ENCODE assay signal across 8 cellular contexts in the genomic region with DNA sequence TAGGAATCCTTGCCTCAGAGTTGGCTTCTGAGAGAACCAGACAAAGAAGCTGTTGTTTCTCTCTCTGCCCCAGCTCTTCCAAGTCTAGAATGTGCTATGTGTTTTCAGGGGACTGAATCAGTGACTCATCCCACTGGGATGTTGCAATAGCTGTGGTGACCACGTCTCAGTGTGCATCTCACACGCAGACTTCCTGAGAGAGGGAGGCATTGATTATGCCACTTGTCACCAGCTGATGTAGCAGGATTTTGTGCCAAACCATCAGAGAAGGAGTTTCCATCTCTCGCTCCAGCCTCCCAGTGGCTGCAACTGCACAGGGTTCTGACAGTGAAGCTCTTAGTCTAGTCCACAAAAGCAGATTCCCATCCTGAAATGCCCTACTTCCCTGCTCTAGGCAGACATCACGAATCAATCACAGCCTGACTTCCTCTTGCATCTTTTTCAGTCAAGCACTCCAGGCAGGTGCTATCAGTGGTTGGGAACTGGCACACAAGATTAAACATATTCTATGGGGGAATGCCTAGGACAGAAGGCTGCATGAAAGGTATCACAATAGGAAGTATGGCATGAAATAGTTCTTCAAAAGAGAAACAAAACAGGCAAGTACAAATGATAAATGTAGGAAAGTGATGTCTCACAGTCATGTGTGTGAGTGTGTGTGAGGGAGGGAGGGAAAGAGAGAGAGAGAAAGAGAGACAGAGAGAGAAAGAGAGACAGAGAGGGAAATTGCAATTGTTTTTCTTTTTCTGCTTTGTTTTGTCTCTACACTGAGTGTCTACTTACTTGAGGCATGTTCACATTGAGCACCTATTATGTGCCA.
DNase-seq lines count a peak whose midpoint lies in the region; ATAC-seq, FAIRE-seq and TF ChIP-seq lines count a peak whose summit lies in the region.

No MANE protein-coding gene starts in this region.

- BruUV-seq in IMR-90 (replicated peaks; lab: Mats Ljungman, UMichigan): no TSS peak

- no peak for TF ChIP-seq POLR2A in IMR-90 (IDR thresholded peaks at IDR 0.05; ENCODE audit: low read depth, low read length)

- H3K4me1 ChIP-seq in IMR-90 (ENCODE audit: control insufficient read depth, insufficient read depth, low read length) (peaks cover 19% of the 10 kb centered on the region), keratinocyte (ENCODE audit: control insufficient read depth, extremely low read depth, insufficient read depth, low read length) (peaks cover 27% of the 10 kb centered on the region)

- H3K4me3 ChIP-seq in IMR-90 (ENCODE audit: insufficient read depth, low read depth, low read length): no peak overlapping the region
- no peak overlapping the region for H3K4me3 ChIP-seq in keratinocyte (ENCODE audit: control insufficient read depth in 2 of 3, extremely low read depth in 1 of 3, insufficient read depth in 2 of 3, low read depth in 1 of 3, low read length in 3 of 3)

- H3K4me2 ChIP-seq in IMR-90 (ENCODE audit: low read depth, low read length) (peak overlapping the region; percentile 0), keratinocyte (ENCODE audit: control insufficient read depth, extremely low read depth, insufficient read depth, low read depth, low read length) (peak overlapping the region; percentile 34)

- H3K9me1 ChIP-seq in IMR-90 (ENCODE audit: insufficient read depth, low read length) (peaks cover 24% of the 10 kb centered on the region), keratinocyte (ENCODE audit: control insufficient read depth, extremely low read depth, insufficient read depth, low read length) (no peaks in the 10 kb centered on the region)

- ATAC-seq in IMR-90 (ENCODE audit: low read depth): peak; percentile 73
- no peak for ATAC-seq in HG03457 (IDR thresholded peaks at IDR 0.05; ENCODE audit: unreplicated experiment)
- no peak for ATAC-seq in GM19328 (IDR thresholded peaks at IDR 0.05; ENCODE audit: unreplicated experiment)

- H3K23ac ChIP-seq in IMR-90 (ENCODE audit: low read depth, low read length): peak overlapping the region; percentile 21

- intact Hi-C loops in IMR-90 (cut with micrococcal nuclease): loop anchor here (10.0 kb wide), 1 partner anchor 439 kb away; no protein-coding TSS in a partner anchor

- 0% methylated on average over 2 of the region's 4 CpGs; no CpG with 5 or more reads in 1 of the 2 experiments for WGBS in IMR-90 (ENCODE audit: extremely low coverage in 2 of 2, insufficient read length in 1 of 2), 2 experiments

- peak overlapping the region; percentile 93 for H3K14ac ChIP-seq in IMR-90 (replicated peaks; ENCODE audit: low read depth, low read length)

- peak overlapping the region; percentile 6 to 87; a peak in 1 of 4 replicates for H4K8ac ChIP-seq in IMR-90 (ENCODE audit: low read depth in 2 of 2, low read length in 2 of 2)

- peak; percentile 6; the same call in 1 of the 2 replicates for TF ChIP-seq RAD21 in IMR-90 (IDR thresholded peaks at IDR 0.05; ENCODE audit: low read length)

- in situ Hi-C loops in IMR-90 (cut with MboI; ENCODE audit: low sequenced_read_pairs): no loop called here

- H2AFZ ChIP-seq in IMR-90 (replicated peaks; ENCODE audit: low read length, poor library complexity) (peak overlapping the region; percentile 75), keratinocyte (ENCODE audit: control insufficient read depth, low read length) (no peak overlapping the region)

- peak overlapping the region; percentile 67 for H2AK9ac ChIP-seq in IMR-90 (replicated peaks; ENCODE audit: low read depth, low read length, poor library complexity)

- H4K91ac ChIP-seq in IMR-90 (ENCODE audit: insufficient read depth, low read depth, low read length): peak overlapping the region; percentile 47

- H4K20me1 ChIP-seq in IMR-90 (ENCODE audit: insufficient read depth, low read length) (0 out of 2 replicates have a peak, but pooled peaks cover 3% of the 10 kb centered on the region), keratinocyte (ENCODE audit: control insufficient read depth, extremely low read depth, insufficient read depth, low read length) (no peaks in the 10 kb centered on the region)

- peak overlapping the region; percentile 57; the same call in 1 of the 2 replicates for H3K18ac ChIP-seq in IMR-90 (ENCODE audit: low read depth, low read length)

- DNase-seq in IMR-90 (peak; percentile 97), keratinocyte (ENCODE audit: low read depth, low spot score) (peak; percentile 76), substantia nigra (lab: John Stamatoyannopoulos, UW) (peak in 25 of 49 donors; percentile 9 to 58 (median 27)), NCI-H2081 treated with DMSO at 0.1 percent for 48 hours (lab: John Stamatoyannopoulos, UW) (no peak), NCI-H1417 (lab: John Stamatoyannopoulos, UW) (no peak)

- peak overlapping the region; percentile 94 for H2BK20ac ChIP-seq in IMR-90 (ENCODE audit: low read depth, low read length)

- TF ChIP-seq CTCF in IMR-90 (conservative IDR thresholded peaks at IDR 0.05; ENCODE audit: low read depth, low read length): no peak
- TF ChIP-seq CTCF in keratinocyte (optimal IDR thresholded peaks at IDR 0.05 in 1 of 3, IDR thresholded peaks at IDR 0.05 in 1 of 3, conservative IDR thresholded peaks at IDR 0.05 in 1 of 3; ENCODE audit: extremely low read depth in 1 of 3, insufficient read depth in 2 of 3, low read length in 3 of 3): no peak

- H3K36me3 ChIP-seq in IMR-90 (ENCODE audit: control insufficient read depth, insufficient read depth, low read length) (no peaks in the 10 kb centered on the region), keratinocyte (ENCODE audit: control insufficient read depth in 2 of 2, extremely low read depth in 1 of 2, insufficient read depth in 2 of 2, low read length in 2 of 2) (no peaks in the 10 kb centered on the region)

- H3K79me2 ChIP-seq in keratinocyte (ENCODE audit: control insufficient read depth, insufficient read depth, low read length): no peaks in the 10 kb centered on the region

- H3K56ac ChIP-seq in IMR-90 (ENCODE audit: extremely low read depth, insufficient read depth, low read length): peak overlapping the region; percentile 66

- peak overlapping the region; percentile 56 for H2BK5ac ChIP-seq in IMR-90 (ENCODE audit: low read depth, low read length, poor library complexity, severe bottlenecking)

- CTCF ChIA-PET in IMR-90 (lab: Yijun Ruan, JAX): interaction anchor here (0.6 kb wide), 1 partner anchor 21 kb away, joined by 3 read pairs; no protein-coding TSS in a partner anchor

- H3K9ac ChIP-seq in IMR-90 (ENCODE audit: low read depth, low read length) (no peak overlapping the region), keratinocyte (ENCODE audit: control insufficient read depth, extremely low read depth, insufficient read depth, low read length) (no peak overlapping the region)

- peak overlapping the region; percentile 76 for H2AK5ac ChIP-seq in IMR-90 (ENCODE audit: low read depth, low read length)

- POLR2A ChIA-PET in IMR-90 (lab: Charles Lee; ENCODE audit: unreplicated experiment): no interaction called here

- H3K79me1 ChIP-seq in IMR-90 (ENCODE audit: low read depth in 1 of 2, low read length in 2 of 2): no peaks in the 10 kb centered on the region

- peak; percentile 97 for FAIRE-seq in keratinocyte (lab: Jason Lieb, UNC)

- peak overlapping the region; percentile 11; the same call in 1 of the 2 replicates for H4K5ac ChIP-seq in IMR-90 (ENCODE audit: low read depth, low read length)

- dilution Hi-C loops in IMR-90 (cut with HindIII; ENCODE audit: low sequenced_read_pairs, unreplicated experiment) (no loop called here), keratinocyte (cut with MboI; ENCODE audit: extremely low pct_ligation_motif_present, low sequenced_read_pairs) (no loop called here)

- H3K4ac ChIP-seq in IMR-90 (ENCODE audit: low read depth, low read length): peak overlapping the region; percentile 96

- H2BK120ac ChIP-seq in IMR-90 (ENCODE audit: low read depth, low read length): peak overlapping the region; percentile 95

- H3K9me3 ChIP-seq in IMR-90 (ENCODE audit: control insufficient read depth, insufficient read depth, low read length) (no peaks in the 10 kb centered on the region), keratinocyte (ENCODE audit: control insufficient read depth, low read depth, low read length) (no peaks in the 10 kb centered on the region)

- peak overlapping the region; percentile 20; the same call in 1 of the 3 replicates for H2BK15ac ChIP-seq in IMR-90 (ENCODE audit: low read depth, low read length)

- H3K27ac ChIP-seq in IMR-90 (ENCODE audit: insufficient read depth, low read length): no peak overlapping the region
- peak overlapping the region; percentile 38 for H3K27ac ChIP-seq in angular gyrus (ENCODE audit: low read depth, low read length)
- H3K27ac ChIP-seq in keratinocyte (ENCODE audit: control insufficient read depth, insufficient read depth, low read length): peak overlapping the region; percentile 15
- H3K27ac ChIP-seq in substantia nigra (ENCODE audit: low read depth, low read length, poor library complexity, severe bottlenecking): peak overlapping the region; percentile 46

- H3K27me3 ChIP-seq in IMR-90 (ENCODE audit: control insufficient read depth, insufficient read depth, low read length): no peaks in the 10 kb centered on the region; the same call in 1 of the 2 replicates
- no peaks in the 10 kb centered on the region for H3K27me3 ChIP-seq in keratinocyte (ENCODE audit: control insufficient read depth, extremely low read depth, insufficient read depth, low read length)

TF ChIP-seq in IMR-90, 13 proteins besides CTCF, POLR2A, EP300 and RAD21:
- no peak for TF ChIP-seq MXI1 (IDR thresholded peaks at IDR 0.05; ENCODE audit: borderline replicate concordance, low read depth, low read length)
- peak; percentile 100 for TF ChIP-seq CEBPB (IDR thresholded peaks at IDR 0.05; ENCODE audit: low read depth, low read length)
- TF ChIP-seq MAZ (IDR thresholded peaks at IDR 0.05; ENCODE audit: borderline replicate concordance, low read depth, low read length): peak; percentile 12; the same call in 1 of the 2 replicates
- no peak for TF ChIP-seq CHD1 (IDR thresholded peaks at IDR 0.05; ENCODE audit: low read depth, low read length)
- TF ChIP-seq BHLHE40 (IDR thresholded peaks at IDR 0.05; ENCODE audit: low read depth, low read length): peak; percentile 77
- peak; percentile 96 for TF ChIP-seq FOS (IDR thresholded peaks at IDR 0.05; ENCODE audit: low read depth, low read length)
- TF ChIP-seq, protein P1, sequence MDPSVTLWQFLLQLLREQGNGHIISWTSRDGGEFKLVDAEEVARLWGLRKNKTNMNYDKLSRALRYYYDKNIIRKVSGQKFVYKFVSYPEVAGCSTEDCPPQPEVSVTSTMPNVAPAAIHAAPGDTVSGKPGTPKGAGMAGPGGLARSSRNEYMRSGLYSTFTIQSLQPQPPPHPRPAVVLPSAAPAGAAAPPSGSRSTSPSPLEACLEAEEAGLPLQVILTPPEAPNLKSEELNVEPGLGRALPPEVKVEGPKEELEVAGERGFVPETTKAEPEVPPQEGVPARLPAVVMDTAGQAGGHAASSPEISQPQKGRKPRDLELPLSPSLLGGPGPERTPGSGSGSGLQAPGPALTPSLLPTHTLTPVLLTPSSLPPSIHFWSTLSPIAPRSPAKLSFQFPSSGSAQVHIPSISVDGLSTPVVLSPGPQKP (IDR thresholded peaks at IDR 0.05; ENCODE audit: borderline replicate concordance, low read depth, low read length): no peak
- peak; percentile 48; the same call in 1 of the 2 replicates for TF ChIP-seq MAFK (IDR thresholded peaks at IDR 0.05; ENCODE audit: low read depth, low read length)
- TF ChIP-seq RCOR1 (IDR thresholded peaks at IDR 0.05; ENCODE audit: insufficient replicate concordance, low read length): peak; percentile 19

Comparison
In these comparisons a context has a peak if more than half of its experiments do, and no peak if none do; other contexts are left out.
1. DNase-seq: peak in IMR-90 (single experiment), keratinocyte (single experiment) and substantia nigra (25 of 49); none in NCI-H2081 treated with DMSO at 0.1 percent for 48 hours (single experiment) and NCI-H1417 (0 of 3).